Comparison of ENCODE assay signal across 9 cellular contexts in genomic region chr17:1462164-1463112, GRCh38. TPM values are rescaled to one million over a fixed set of nuclear protein-coding genes. Genes with fewer than 3 reads are reported as not detected.
DNase-seq lines count a peak whose midpoint lies in the region; TF ChIP-seq lines count a peak whose summit lies in the region.
"Had no signal": no experiment of that assay in that cellular context is flagged by ENCODE, and none has a peak within 500 bp of the region (broad histone marks: within the 10 kb centered on the region; RNA-seq: fewer than 3 reads in every experiment).

No MANE protein-coding gene starts in this region.

- H3K36me3 Mint-ChIP-seq in activated naive CD4-positive, alpha-beta T cell treated with anti-CD3 and anti-CD28 coated beads, Interleukin-2, amount 50 U/mL, for 24 hours, result no peaks in the 10 kb centered on the region

- peaks cover 36% of the 10 kb centered on the region for H3K4me1 Mint-ChIP-seq in activated naive CD4-positive, alpha-beta T cell treated with anti-CD3 and anti-CD28 coated beads, Interleukin-2, amount 50 U/mL, for 24 hours

- H3K9me3 ChIP-seq in cardiac muscle cell (ENCODE audit: low read depth) (no peaks in the 10 kb centered on the region), stomach (no peaks in the 10 kb centered on the region)
- H3K9me3 ChIP-seq: sigmoid colon had no signal

- POLR2A ChIA-PET in RWPE1 (lab: Yijun Ruan, JAX; ENCODE audit: low non-redundant PET), result interaction anchor here (0.6 kb wide), 1 partner anchor 175 kb away, joined by 3 read pairs; no protein-coding TSS in a partner anchor

- H3K36me3 ChIP-seq in cardiac muscle cell (no peaks in the 10 kb centered on the region), stomach (peaks cover 19 to 43% (median 35%) of the 10 kb centered on the region in 4 donors)

- DNase-seq in activated naive CD4-positive, alpha-beta T cell treated with Interleukin-2 at 50 U/mL for 16 hours, result no peak
- DNase-seq in RWPE1 (ENCODE audit: low spot score) (no peak), cardiac muscle cell (ENCODE audit: low read depth in 1 of 2, low spot score in 1 of 2) (peak in 1 of 2 donors; percentile 47), stomach (peak; percentile 34), kidney tubule cell (ENCODE audit: low spot score) (no peak), NCI-H1105 (lab: John Stamatoyannopoulos, UW) (no peak), nucleus accumbens (lab: John Stamatoyannopoulos, UW) (no peak)

- H3K27me3 ChIP-seq in cardiac muscle cell (no peaks in the 10 kb centered on the region), stomach (no peaks in the 10 kb centered on the region)
- H3K27me3 ChIP-seq: sigmoid colon had no signal

- H3K4me3 Mint-ChIP-seq in activated naive CD4-positive, alpha-beta T cell treated with anti-CD3 and anti-CD28 coated beads, Interleukin-2, amount 50 U/mL, for 24 hours, result peak overlapping the region; percentile 75

- CTCF ChIA-PET in RWPE1 (lab: Yijun Ruan, JAX), result interaction anchor here (0.6 to 0.9 kb wide), 4 partner anchors 12 to 63 kb away, joined by 3 to 4 read pairs (median 4); no protein-coding TSS in a partner anchor

- intact Hi-C loops in stomach (cut with DNase I; ENCODE audit: low total_unique reads), result no loop called here

- peaks cover 1% of the 10 kb centered on the region for H3K27me3 Mint-ChIP-seq in activated naive CD4-positive, alpha-beta T cell treated with anti-CD3 and anti-CD28 coated beads, Interleukin-2, amount 50 U/mL, for 24 hours

- TF ChIP-seq EP300 in stomach (IDR thresholded peaks at IDR 0.05), result no peak

- peak overlapping the region; percentile 80 for H3K27ac ChIP-seq in RWPE1
- H3K27ac ChIP-seq in cardiac muscle cell, result peak overlapping the region; percentile 39
- peak overlapping the region in 3 of 5 donors; percentile 15 to 39 (median 24) for H3K27ac ChIP-seq in stomach

- H3K4me3 ChIP-seq in cardiac muscle cell (no peak overlapping the region), stomach (no peak overlapping the region)
- H3K4me3 ChIP-seq: sigmoid colon had no signal

- peak overlapping the region; percentile 41 for H3K27ac Mint-ChIP-seq in activated naive CD4-positive, alpha-beta T cell treated with anti-CD3 and anti-CD28 coated beads, Interleukin-2, amount 50 U/mL, for 24 hours

- no peak for TF ChIP-seq CTCF in RWPE1 (conservative IDR thresholded peaks at IDR 0.05; ENCODE audit: low read depth)
- TF ChIP-seq CTCF in cardiac muscle cell (IDR thresholded peaks at IDR 0.05; ENCODE audit: low read depth, low read length), result no peak
- no peak for TF ChIP-seq CTCF in stomach (IDR thresholded peaks at IDR 0.05)

- 62 to 66% (median 64%) methylated on average over 31 to 33 of the region's 33 CpGs for WGBS in stomach, 5 donors

- no peaks in the 10 kb centered on the region for H3K9me3 Mint-ChIP-seq in activated naive CD4-positive, alpha-beta T cell treated with anti-CD3 and anti-CD28 coated beads, Interleukin-2, amount 50 U/mL, for 24 hours

- H3K4me1 ChIP-seq in cardiac muscle cell (ENCODE audit: low read depth) (no peaks in the 10 kb centered on the region), stomach (peaks cover 16 to 45% (median 29%) of the 10 kb centered on the region in 4 donors)

- no peak for TF ChIP-seq POLR2A in stomach (IDR thresholded peaks at IDR 0.05)

RNA-seq across cellular contexts. Expression of gene CRK, which starts 6.4 kb away (rescaled TPM):
- total RNA-seq in cardiac muscle cell (25.0 and 28.7 TPM in 2 replicates), stomach (10 to 100 TPM; 18.2 to 87.5 (median 53.5) TPM)
- polyA plus RNA-seq in cardiac muscle cell (33.1 and 46.0 TPM in 2 replicates), stomach (10 to 100 TPM; 18.0 to 40.5 (median 32.9) TPM)

RNA-seq across cellular contexts. Expression of gene MYO1C, which starts 30.0 kb away (rescaled TPM):
- 43.7 and 63.9 TPM in 2 replicates for total RNA-seq in cardiac muscle cell
- 34.1 and 58.4 TPM in 2 replicates for polyA plus RNA-seq in cardiac muscle cell
- 100 to 1,000 TPM in 3 of 5 donors, 10 to 100 TPM in 2; 74.2 to 158 (median 107) TPM for total RNA-seq in stomach
- 10 to 100 TPM; 45.2 to 61.3 (median 54.4) TPM for polyA plus RNA-seq in stomach

RNA-seq across cellular contexts. Expression of gene INPP5K, which starts 54.0 kb away (rescaled TPM):
- total RNA-seq in cardiac muscle cell (22.5 and 24.6 TPM in 2 replicates), stomach (10 to 100 TPM; 38.0 to 97.6 (median 93.4) TPM)
- polyA plus RNA-seq in cardiac muscle cell (13.8 and 18.1 TPM in 2 replicates), stomach (10 to 100 TPM; 22.9 to 27.1 (median 26.6) TPM)

Comparison
In these comparisons a context has a peak if more than half of its experiments do, and no peak if none do; other contexts are left out.
1. H3K27ac ChIP-seq: peak in every context shown above with its lines; median percentile 80 in RWPE1; 39 in cardiac muscle cell; 24 in stomach.